ENCODE assay signal across 8 cellular contexts in genomic region chr15:68204776-68205557, GRCh38. TPM values are rescaled to one million over a fixed set of nuclear protein-coding genes. Genes with fewer than 3 reads are reported as not detected.
A peak's percentile ranks its signal among the peaks of the same experiment; 100 is the strongest.
DNase-seq lines count a peak whose midpoint lies in the region; ATAC-seq and TF ChIP-seq lines count a peak whose summit lies in the region.

Gene CALML4, minus strand, starts transcription at chr15:68205332. Its CDS starts 85 bp downstream, at chr15:68205247.

- H3K9me3 ChIP-seq in NT2/D1 (ENCODE audit: insufficient read depth, low read length) = no peaks in the 10 kb centered on the region

- ATAC-seq in Right ventricle myocardium superior (ENCODE audit: poor library complexity) (peak; percentile 75), HG03175 (IDR thresholded peaks at IDR 0.05; ENCODE audit: unreplicated experiment) (no peak), HG02852 (IDR thresholded peaks at IDR 0.05; ENCODE audit: unreplicated experiment) (no peak)

- DNase-seq in GM03348 (ENCODE audit: low spot score) = peak; percentile 65
- DNase-seq in NT2/D1 (ENCODE audit: low read depth, low spot score) = no peak
- DNase-seq in Right ventricle myocardium superior = peak; percentile 83
- peak; percentile 26 for DNase-seq in retinal pigment epithelial cell (ENCODE audit: low read depth)
- no peak for DNase-seq in DMS114 treated with DMSO at 0.1 percent for 48 hours (lab: John Stamatoyannopoulos, UW; ENCODE audit: unreplicated experiment)
- no peak for DNase-seq in globus pallidus (ENCODE audit: low spot score)

- intact Hi-C loops in Right ventricle myocardium superior (cut with DNase I) = no loop called here

- H3K4me3 ChIP-seq in NT2/D1 (ENCODE audit: insufficient read length, low read depth) = no peak within 1 kb of the TSS
- H3K4me3 ChIP-seq in retinal pigment epithelial cell (ENCODE audit: low read length) = no peak within 1 kb of the TSS

- H3K27me3 ChIP-seq in NT2/D1 (ENCODE audit: insufficient read depth, insufficient read length) = no peaks in the 10 kb centered on the region

- H3K4me1 ChIP-seq in NT2/D1 (ENCODE audit: insufficient read depth, insufficient read length) = peaks cover 32% of the 10 kb centered on the region

- TF ChIP-seq CTCF in retinal pigment epithelial cell (conservative IDR thresholded peaks at IDR 0.05; ENCODE audit: low read depth, low read length) = no peak

- peaks cover 53% of the 10 kb centered on the region for H3K36me3 ChIP-seq in NT2/D1 (ENCODE audit: insufficient read depth, insufficient read length, low read length)

- peak within 1 kb of the TSS; percentile 25 for H3K9ac ChIP-seq in NT2/D1 (ENCODE audit: insufficient read length, low read depth)

RNA-seq across cellular contexts. Expression of gene CALML4, which starts in this region (rescaled TPM):
- total RNA-seq in Right ventricle myocardium superior = 0.97 TPM

Comparison
In these comparisons a context has a peak if more than half of its experiments do, and no peak if none do; other contexts are left out.
1. Peak in DNase-seq and ATAC-seq in Right ventricle myocardium superior; RNA of the gene not detected or under 1 TPM.
2. DNase-seq: peak in GM03348 (single experiment) and retinal pigment epithelial cell (single experiment); none in NT2/D1 (single experiment), DMS114 treated with DMSO at 0.1 percent for 48 hours (single experiment) and globus pallidus (single experiment).